In the genomic region with DNA sequence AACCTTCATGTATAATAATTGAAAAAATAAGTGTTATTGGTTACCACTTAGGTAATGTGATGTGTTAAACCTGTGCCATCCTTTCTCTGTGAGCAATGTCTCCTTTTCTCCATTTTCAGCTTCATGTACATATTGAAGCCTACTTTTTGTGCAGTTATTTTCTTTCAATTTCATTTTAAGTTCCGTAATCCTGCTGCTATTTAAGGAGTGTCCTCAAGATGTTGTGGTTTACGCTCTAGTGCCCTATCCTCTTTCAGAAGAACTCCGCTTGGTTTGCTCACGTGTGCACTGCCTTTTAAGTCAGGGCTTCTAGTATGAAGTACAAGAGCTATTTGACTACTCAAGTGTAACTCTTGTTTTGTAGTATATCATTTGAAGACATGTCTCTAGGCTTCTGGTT, we compare ENCODE assay signal across 10 cellular contexts.
DNase-seq lines count a peak whose midpoint lies in the region; ATAC-seq and TF ChIP-seq lines count a peak whose summit lies in the region.
"Had no signal": no experiment of that assay in that cellular context is flagged by ENCODE, and none has a peak within 500 bp of the region (broad histone marks: within the 10 kb centered on the region; RNA-seq: fewer than 3 reads in every experiment).

No MANE protein-coding gene starts in this region.

- H3K4me1 ChIP-seq in DOHH2 (ENCODE audit: control insufficient read depth, low read length) (peaks cover 30% of the 10 kb centered on the region), OCI-LY3 (ENCODE audit: low read length) (peaks cover 12% of the 10 kb centered on the region), PC-9 (replicated peaks; ENCODE audit: insufficient read depth) (no peaks in the 10 kb centered on the region), heart right ventricle (no peaks in the 10 kb centered on the region)

- H3F3A ChIP-seq in DOHH2 (ENCODE audit: control insufficient read depth, insufficient read depth) (peaks cover 6% of the 10 kb centered on the region), PC-9 (ENCODE audit: insufficient read depth, low read depth) (no peaks in the 10 kb centered on the region)

- H3K36me3 ChIP-seq in DOHH2 (ENCODE audit: control insufficient read depth, low read length) (peaks cover 2% of the 10 kb centered on the region; the same call in 1 of the 2 replicates), OCI-LY3 (replicated peaks; ENCODE audit: low read depth, low read length) (no peaks in the 10 kb centered on the region), PC-9 (ENCODE audit: low read depth) (no peaks in the 10 kb centered on the region), heart right ventricle (no peaks in the 10 kb centered on the region)

- H3K4me2 ChIP-seq in DOHH2 (ENCODE audit: low read length), result peak overlapping the region; percentile 70
- peak overlapping the region; percentile 48 for H3K4me2 ChIP-seq in OCI-LY3 (ENCODE audit: low read length)
- no peak overlapping the region for H3K4me2 ChIP-seq in PC-9

- H3K79me2 ChIP-seq in DOHH2 (ENCODE audit: control insufficient read depth, low read length) (no peaks in the 10 kb centered on the region), OCI-LY3 (ENCODE audit: low read length) (no peaks in the 10 kb centered on the region), PC-9 (ENCODE audit: low read depth) (no peaks in the 10 kb centered on the region)

- no peaks in the 10 kb centered on the region for H3K9me2 ChIP-seq in DOHH2 (replicated peaks; ENCODE audit: control insufficient read depth, low read length)
- H3K9me2 ChIP-seq in PC-9 (ENCODE audit: insufficient read depth), result no peaks in the 10 kb centered on the region

- peak; percentile 100 for ATAC-seq in GM21367 (IDR thresholded peaks at IDR 0.05; ENCODE audit: unreplicated experiment)
- peak; percentile 100 for ATAC-seq in HG03097 (IDR thresholded peaks at IDR 0.05; ENCODE audit: low FRiP score, unreplicated experiment)
- ATAC-seq in heart right ventricle, result no peak

- H3K4me3 ChIP-seq in DOHH2 (ENCODE audit: low read length) (peak overlapping the region; percentile 51), OCI-LY3 (ENCODE audit: low read length) (peak overlapping the region; percentile 18), PC-9 (no peak overlapping the region), heart right ventricle (no peak overlapping the region)

- BruUV-seq in PC-9 (replicated peaks; lab: Mats Ljungman, UMichigan), result no TSS peak

- no peak for TF ChIP-seq CTCF in DOHH2 (IDR thresholded peaks at IDR 0.05; ENCODE audit: low read depth, low read length, poor library complexity, severe bottlenecking)
- TF ChIP-seq CTCF in OCI-LY3 (IDR thresholded peaks at IDR 0.05; ENCODE audit: low read depth, low read length), result no peak
- TF ChIP-seq CTCF in PC-9 (conservative IDR thresholded peaks at IDR 0.05), result no peak
- no peak for TF ChIP-seq CTCF in heart right ventricle (IDR thresholded peaks at IDR 0.05)

- no peaks in the 10 kb centered on the region for H3K27me3 ChIP-seq in DOHH2 (ENCODE audit: control insufficient read depth, low read length)
- no peaks in the 10 kb centered on the region for H3K27me3 ChIP-seq in OCI-LY3 (ENCODE audit: low read depth, low read length)
- no peaks in the 10 kb centered on the region for H3K27me3 ChIP-seq in PC-9 (ENCODE audit: insufficient read depth, low read depth)
- no peaks in the 10 kb centered on the region for H3K27me3 ChIP-seq in heart right ventricle

- H4K20me1 ChIP-seq in DOHH2 (ENCODE audit: control insufficient read depth, insufficient read depth, low read depth, low read length), result no peaks in the 10 kb centered on the region
- no peaks in the 10 kb centered on the region for H4K20me1 ChIP-seq in OCI-LY3 (ENCODE audit: insufficient read depth, low read length)
- H4K20me1 ChIP-seq in PC-9 (ENCODE audit: insufficient read depth), result no peaks in the 10 kb centered on the region

- H3K27ac ChIP-seq in DOHH2 (ENCODE audit: low read depth, low read length), result peak overlapping the region; percentile 84
- H3K27ac ChIP-seq in OCI-LY3 (ENCODE audit: low read length), result no peak overlapping the region
- no peak overlapping the region for H3K27ac ChIP-seq in PC-9
- H3K27ac ChIP-seq in heart right ventricle, result no peak overlapping the region

- peak overlapping the region; percentile 2; the same call in 1 of the 2 replicates for H2AFZ ChIP-seq in OCI-LY3 (ENCODE audit: low read depth, low read length)
- no peak overlapping the region for H2AFZ ChIP-seq in PC-9

- DNase-seq in PC-9 (no peak), activated T-cell treated with anti-CD3 and anti-CD28 coated beads for 4 hours (no peak), NCI-H2029 treated with DMSO at 0.1 percent for 48 hours (lab: John Stamatoyannopoulos, UW) (no peak), heart right ventricle (no peak)
- DNase-seq: activated CD4-positive, alpha-beta T cell treated with anti-CD3 and anti-CD28 coated beads, Interleukin-2, amount 10 ng/mL, durations not matched to agents 24 days and 14 days; substantia nigra had no signal

- no peak overlapping the region for H3K9ac ChIP-seq in OCI-LY3 (ENCODE audit: low read length)

- CTCF ChIA-PET in PC-9 (lab: Charles Lee), result no interaction called here

- WGBS in heart right ventricle, 2 donors, result 60 to 82% methylated on average over 4 of the region's 4 CpGs

- POLR2A ChIA-PET in PC-9 (lab: Charles Lee; ENCODE audit: unreplicated experiment), result no interaction called here

- intact Hi-C loops in PC-9 (cut with micrococcal nuclease; ENCODE audit: unreplicated experiment), result no loop called here
- intact Hi-C loops in heart right ventricle (cut with DNase I), result no loop called here

- H3K9me3 ChIP-seq in DOHH2 (ENCODE audit: control insufficient read depth, insufficient read depth, low read length) (peaks cover 3% of the 10 kb centered on the region; the same call in 1 of the 2 replicates), OCI-LY3 (ENCODE audit: insufficient read depth, low read length) (no peaks in the 10 kb centered on the region), PC-9 (ENCODE audit: insufficient read depth, low read depth) (no peaks in the 10 kb centered on the region), heart right ventricle (peaks cover 0 to 17% (median 0%) of the 10 kb centered on the region in 11 donors)

Comparison
In these comparisons a context has a peak if more than half of its experiments do, and no peak if none do; other contexts are left out.
1. H3K4me3 ChIP-seq: peak in DOHH2 (single experiment) and OCI-LY3 (single experiment); none in PC-9 (single experiment) and heart right ventricle (0 of 10).
2. ATAC-seq: peak in GM21367 (single experiment) and HG03097 (single experiment); none in heart right ventricle (0 of 8).